In the genomic region with DNA sequence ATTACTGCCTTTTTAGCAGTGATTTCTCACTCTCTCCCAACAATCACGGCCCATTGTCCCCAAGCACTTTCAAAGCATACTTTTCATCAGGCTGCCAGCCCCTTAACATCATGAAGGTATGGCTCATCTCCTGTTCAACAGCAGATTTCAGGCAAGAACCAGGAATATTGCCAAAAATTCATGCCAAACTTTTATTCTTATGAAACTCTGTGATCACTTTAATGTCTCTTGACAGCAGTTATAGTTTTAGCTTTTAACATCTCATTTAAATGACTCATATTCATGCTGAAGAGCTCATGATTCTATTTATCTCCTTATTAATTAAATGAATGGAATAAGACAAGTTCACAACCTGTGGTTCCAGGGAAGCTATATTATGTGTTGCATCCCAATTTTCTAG, we compare ENCODE assay signal across 18 cellular contexts.
"Had no signal": no experiment of that assay in that cellular context is flagged by ENCODE, and none has a peak within 500 bp of the region (broad histone marks: within the 10 kb centered on the region; RNA-seq: fewer than 3 reads in every experiment).

No MANE protein-coding gene starts in this region.

- ATAC-seq: activated T-helper 17 cell treated with anti-CD3 and anti-CD28 coated beads, Interleukin-2, amount 50 U/mL, for 72 hours; gastroesophageal sphincter; heart right ventricle; left cardiac atrium; lower lobe of right lung; right lobe of liver; stimulated activated naive CD8-positive, alpha-beta T cell treated with anti-CD3 and anti-CD28 coated beads, Interleukin-15, amount 100 ng/mL, for 72 hours had no signal

- H3K4me3 ChIP-seq: colonic mucosa, gastroesophageal sphincter, heart right ventricle, lower lobe of right lung, prostate gland, right lobe of liver, spleen, testis had no signal

- H3K36me3 Mint-ChIP-seq: activated naive CD4-positive, alpha-beta T cell treated with anti-CD3 and anti-CD28 coated beads, Interleukin-2, amount 10 ng/mL, durations not matched to agents 7 days and 5 days had no signal

- H3K9me3 ChIP-seq: colonic mucosa, lower lobe of right lung, prostate gland, right lobe of liver, testis had no signal

- H3K27ac Mint-ChIP-seq: activated naive CD4-positive, alpha-beta T cell treated with anti-CD3 and anti-CD28 coated beads, Interleukin-2, amount 10 ng/mL, durations not matched to agents 7 days and 5 days; activated T-helper 17 cell treated with anti-CD3 and anti-CD28 coated beads, Interleukin-2, amount 50 U/mL, for 72 hours; stimulated activated naive CD8-positive, alpha-beta T cell treated with anti-CD3 and anti-CD28 coated beads, Interleukin-15, amount 100 ng/mL, for 72 hours had no signal

- H3K27me3 Mint-ChIP-seq: activated naive CD4-positive, alpha-beta T cell treated with anti-CD3 and anti-CD28 coated beads, Interleukin-2, amount 10 ng/mL, durations not matched to agents 7 days and 5 days; stimulated activated naive CD8-positive, alpha-beta T cell treated with anti-CD3 and anti-CD28 coated beads, Interleukin-15, amount 100 ng/mL, for 72 hours had no signal

- H3K36me3 ChIP-seq: colonic mucosa, gastroesophageal sphincter, heart right ventricle, lower lobe of right lung, prostate gland, right lobe of liver, spleen had no signal

- H3K9me3 Mint-ChIP-seq: activated naive CD4-positive, alpha-beta T cell treated with anti-CD3 and anti-CD28 coated beads, Interleukin-2, amount 10 ng/mL, durations not matched to agents 7 days and 5 days had no signal

- H3K27me3 ChIP-seq: colonic mucosa, gastroesophageal sphincter, heart right ventricle, right lobe of liver, spleen, testis had no signal

- DNase-seq: activated CD4-positive, alpha-beta T cell treated with anti-CD3 and anti-CD28 coated beads, Interleukin-2, amount 50 U/mL, for 4 hours; activated CD4-positive, CD25-positive, alpha-beta regulatory T cell treated with anti-CD3 and anti-CD28 coated beads, Interleukin-2, amount 50 U/mL, for 72 hours; activated naive CD4-positive, alpha-beta T cell treated with anti-CD3 and anti-CD28 coated beads, Interleukin-2, amount 10 ng/mL, durations not matched to agents 7 days and 5 days; caudate nucleus; colonic mucosa; heart right ventricle; left cardiac atrium; lower lobe of right lung; right lobe of liver; spleen; stimulated activated naive CD8-positive, alpha-beta T cell treated with anti-CD3 and anti-CD28 coated beads, Interleukin-15, amount 100 ng/mL, for 72 hours; T-helper 1 cell; T1000; testis had no signal

- H3K4me3 Mint-ChIP-seq: activated naive CD4-positive, alpha-beta T cell treated with anti-CD3 and anti-CD28 coated beads, Interleukin-2, amount 10 ng/mL, durations not matched to agents 7 days and 5 days; activated T-helper 17 cell treated with anti-CD3 and anti-CD28 coated beads, Interleukin-2, amount 50 U/mL, for 72 hours; neural crest cell; stimulated activated naive CD8-positive, alpha-beta T cell treated with anti-CD3 and anti-CD28 coated beads, Interleukin-15, amount 100 ng/mL, for 72 hours had no signal

- H3K4me1 Mint-ChIP-seq: activated naive CD4-positive, alpha-beta T cell treated with anti-CD3 and anti-CD28 coated beads, Interleukin-2, amount 10 ng/mL, durations not matched to agents 7 days and 5 days; activated T-helper 17 cell treated with anti-CD3 and anti-CD28 coated beads, Interleukin-2, amount 50 U/mL, for 72 hours; neural crest cell; stimulated activated naive CD8-positive, alpha-beta T cell treated with anti-CD3 and anti-CD28 coated beads, Interleukin-15, amount 100 ng/mL, for 72 hours had no signal
